7 cellular contexts compared by ENCODE assay signal in genomic region chr9:117473293-117473692, GRCh38.
"Had no signal": no experiment of that assay in that cellular context is flagged by ENCODE, and none has a peak within 500 bp of the region (broad histone marks: within the 10 kb centered on the region; RNA-seq: fewer than 3 reads in every experiment).

No MANE protein-coding gene starts in this region.

- FAIRE-seq: HepG2, HTR-8/SVneo had no signal

- DNase-seq: IMR-90, KBM-7, KG1 had no signal

- H3K27ac ChIP-seq: HL-60, KMS-11 had no signal

- ATAC-seq: HepG2 had no signal

- H3K9ac ChIP-seq: KMS-11 had no signal

- H3K4me2 ChIP-seq: KMS-11 had no signal
